ENCODE assay signal across 28 cellular contexts in the genomic region with DNA sequence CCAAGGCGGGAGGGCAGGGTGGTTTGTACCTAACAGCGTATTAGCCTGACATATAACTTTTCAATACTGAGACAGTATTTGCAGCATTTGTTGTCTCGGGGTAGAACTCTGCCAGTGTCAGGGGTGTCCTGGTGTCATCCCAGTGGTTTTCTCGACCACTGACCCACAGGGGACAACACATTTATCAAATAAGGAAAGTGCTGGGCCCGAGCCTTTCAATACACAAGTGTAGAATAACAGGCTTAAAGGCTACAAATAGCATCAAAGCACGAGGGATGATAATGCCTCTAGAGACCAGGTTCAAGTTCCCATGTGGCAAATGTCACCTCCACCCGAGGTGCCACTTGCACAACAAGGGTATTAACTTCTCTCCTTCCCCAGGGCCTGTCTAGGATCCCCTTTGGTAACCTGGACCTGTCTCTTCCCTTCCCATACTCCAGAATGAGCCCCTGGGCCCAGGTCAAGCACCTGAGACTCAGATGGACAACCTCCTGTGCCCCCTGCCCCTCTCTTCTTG. TPM values are rescaled to one million over a fixed set of nuclear protein-coding genes. Genes with fewer than 3 reads are reported as not detected.
A peak's percentile ranks its signal among the peaks of the same experiment; 100 is the strongest.
DNase-seq lines count a peak whose midpoint lies in the region; ATAC-seq, FAIRE-seq and TF ChIP-seq lines count a peak whose summit lies in the region.
"Had no signal": no experiment of that assay in that cellular context is flagged by ENCODE, and none has a peak within 500 bp of the region (broad histone marks: within the 10 kb centered on the region; RNA-seq: fewer than 3 reads in every experiment).

No MANE protein-coding gene starts in this region.

- ATAC-seq in A549 = no peak
- no peak for ATAC-seq in WTC11
- ATAC-seq in GM19328 (IDR thresholded peaks at IDR 0.05; ENCODE audit: unreplicated experiment) = no peak
- ATAC-seq: SK-N-SH treated with all-trans-retinoic acid at 6 μM for 48 hours; stimulated activated naive CD8-positive, alpha-beta T cell treated with anti-CD3 and anti-CD28 coated beads, Interleukin-15, amount 100 ng/mL, for 72 hours; T-helper 17 cell had no signal

- no peaks in the 10 kb centered on the region for H3K27me3 ChIP-seq in prostate gland (replicated peaks; ENCODE audit: insufficient read depth)
- no peaks in the 10 kb centered on the region for H3K27me3 ChIP-seq in brain microvascular endothelial cell (replicated peaks)
- H3K27me3 ChIP-seq: BE2C, thyroid gland had no signal

- no peak overlapping the region for H3K4me3 ChIP-seq in A549
- H3K4me3 ChIP-seq in mesodermal cell (ENCODE audit: extremely low read depth, insufficient read depth, low read length, poor library complexity, severe bottlenecking) = no peak overlapping the region
- no peak overlapping the region for H3K4me3 ChIP-seq in prostate gland
- H3K4me3 ChIP-seq in brain microvascular endothelial cell (ENCODE audit: low read depth, low read length) = no peak overlapping the region
- H3K4me3 ChIP-seq: left ventricle myocardium inferior, thyroid gland had no signal

- no peak for TF ChIP-seq RAD21 in A549 (conservative IDR thresholded peaks at IDR 0.05 in 1 of 2, IDR thresholded peaks at IDR 0.05 in 1 of 2)

- no peak for TF ChIP-seq CTCF in A549 (IDR thresholded peaks at IDR 0.05)
- TF ChIP-seq CTCF in WTC11 (IDR thresholded peaks at IDR 0.05) = no peak
- TF ChIP-seq CTCF in prostate gland (IDR thresholded peaks at IDR 0.05) = no peak
- no peak for TF ChIP-seq CTCF in brain microvascular endothelial cell (IDR thresholded peaks at IDR 0.05; ENCODE audit: low read depth, low read length, missing control alignments)

- H3K36me3 ChIP-seq in mesodermal cell (ENCODE audit: control insufficient read depth, insufficient read depth, low read length) (no peaks in the 10 kb centered on the region), prostate gland (no peaks in the 10 kb centered on the region), brain microvascular endothelial cell (replicated peaks) (no peaks in the 10 kb centered on the region)
- H3K36me3 ChIP-seq: BE2C, left ventricle myocardium inferior, thyroid gland had no signal

- H3K9me3 ChIP-seq in A549 = no peaks in the 10 kb centered on the region
- H3K9me3 ChIP-seq in mesodermal cell (ENCODE audit: control insufficient read depth, low read length) = no peaks in the 10 kb centered on the region
- H3K9me3 ChIP-seq in prostate gland = no peaks in the 10 kb centered on the region
- H3K9me3 ChIP-seq: BE2C, left ventricle myocardium inferior, thyroid gland had no signal

- in situ Hi-C loops in brain microvascular endothelial cell (cut with HindIII; ENCODE audit: low pct_ligation_motif_present, low sequenced_read_pairs) = no loop called here

- peaks cover 3% of the 10 kb centered on the region; the same call in 1 of the 2 replicates for H3K27me3 Mint-ChIP-seq in WTC11 (ENCODE audit: low read depth)
- H3K27me3 Mint-ChIP-seq: central memory CD8-positive, alpha-beta T cell; stimulated activated naive CD8-positive, alpha-beta T cell treated with anti-CD3 and anti-CD28 coated beads, Interleukin-15, amount 100 ng/mL, for 72 hours had no signal

- H3K9me3 Mint-ChIP-seq in WTC11 = no peaks in the 10 kb centered on the region
- H3K9me3 Mint-ChIP-seq: activated CD4-positive, alpha-beta memory T cell treated with anti-CD3 and anti-CD28 coated beads, Interleukin-2, amount 10 ng/mL, durations not matched to agents 7 days and 5 days; activated naive CD8-positive, alpha-beta T cell treated with anti-CD3 and anti-CD28 coated beads, Interleukin-2, amount 10 ng/mL, durations not matched to agents 7 days and 5 days; central memory CD8-positive, alpha-beta T cell; stimulated activated naive CD8-positive, alpha-beta T cell treated with anti-CD3 and anti-CD28 coated beads, Interleukin-15, amount 100 ng/mL, for 72 hours had no signal

- DNase-seq in A549 (ENCODE audit: low read depth in 1 of 2, low spot score in 1 of 2) (no peak), WTC11 (ENCODE audit: low spot score) (no peak), prostate gland (ENCODE audit: low spot score) (no peak), pons (ENCODE audit: low spot score) (no peak), C1 segment of cervical spinal cord (lab: John Stamatoyannopoulos, UW) (no peak), brain microvascular endothelial cell (no peak)
- DNase-seq: activated CD4-positive, alpha-beta memory T cell treated with anti-CD3 and anti-CD28 coated beads, Interleukin-2, amount 10 ng/mL, durations not matched to agents 7 days and 5 days; activated CD4-positive, alpha-beta T cell treated with anti-CD3 and anti-CD28 coated beads for 1 hour; activated effector memory CD4-positive, alpha-beta T cell treated with Interleukin-2 at 50 U/mL for 16 hours; activated naive CD8-positive, alpha-beta T cell treated with anti-CD3 and anti-CD28 coated beads, Interleukin-2, amount 10 ng/mL, durations not matched to agents 7 days and 5 days; BE2C; KG1; left ventricle myocardium inferior; NCI-H1436; NCI-H2081 treated with DMSO at 0.1 percent for 48 hours; NCI-H774; stimulated activated naive CD8-positive, alpha-beta T cell treated with anti-CD3 and anti-CD28 coated beads, Interleukin-15, amount 100 ng/mL, for 72 hours; T-helper 17 cell; thyroid gland had no signal

- POLR2A ChIA-PET in A549 (lab: Yijun Ruan, JAX) = no interaction called here
- POLR2A ChIA-PET in WTC11 (lab: Charles Lee) = interaction anchor here (1.1 to 1.5 kb wide), 2 partner anchors 9 to 20 kb away, joined by 4 to 5 read pairs; partner anchors contain the start of gene SLC6A6

- H3K4me3 Mint-ChIP-seq in WTC11 = no peak overlapping the region
- H3K4me3 Mint-ChIP-seq: activated CD4-positive, alpha-beta memory T cell treated with anti-CD3 and anti-CD28 coated beads, Interleukin-2, amount 10 ng/mL, durations not matched to agents 7 days and 5 days; activated naive CD8-positive, alpha-beta T cell treated with anti-CD3 and anti-CD28 coated beads, Interleukin-2, amount 10 ng/mL, durations not matched to agents 7 days and 5 days; central memory CD8-positive, alpha-beta T cell; stimulated activated naive CD8-positive, alpha-beta T cell treated with anti-CD3 and anti-CD28 coated beads, Interleukin-15, amount 100 ng/mL, for 72 hours; T-helper 17 cell had no signal

- CTCF ChIA-PET in A549 (lab: Yijun Ruan, JAX) = interaction anchor here (1.2 kb wide), 1 partner anchor 14 kb away, joined by 4 read pairs; no protein-coding TSS in a partner anchor
- CTCF ChIA-PET in WTC11 (lab: Charles Lee) = interaction anchor here (0.6 to 2.0 kb wide), 20 partner anchors 8 to 996 kb away, joined by 3 to 17 read pairs (median 4); partner anchors contain the start of gene SLC6A6

- no peak overlapping the region for H3K4me2 ChIP-seq in A549

- H3K36me3 Mint-ChIP-seq in WTC11 = no peaks in the 10 kb centered on the region
- H3K36me3 Mint-ChIP-seq: activated naive CD8-positive, alpha-beta T cell treated with anti-CD3 and anti-CD28 coated beads, Interleukin-2, amount 10 ng/mL, durations not matched to agents 7 days and 5 days had no signal

- TF ChIP-seq EP300 in A549 (IDR thresholded peaks at IDR 0.05) = no peak

- no peak for FAIRE-seq in A549 (lab: Jason Lieb, UNC)
- FAIRE-seq: astrocyte, G401.6, GM19239, HTR-8/SVneo, islet of Langerhans had no signal

- 89% methylated on average over 7 of the region's 7 CpGs for WGBS in A549 (ENCODE audit: missing lambda C conversion rate)
- 87 to 89% methylated on average over 6 to 7 of the region's 7 CpGs for WGBS in mesodermal cell (ENCODE audit: insufficient coverage in 2 of 2), 2 experiments
- WGBS in prostate gland = 89% methylated on average over 7 of the region's 7 CpGs

- peaks cover 29% of the 10 kb centered on the region for H3K4me1 Mint-ChIP-seq in WTC11

- H3K27ac ChIP-seq in A549 (peak overlapping the region; percentile 6 to 56; a peak in 2 of 6 replicates), mesodermal cell (ENCODE audit: low read depth, low read length, severe bottlenecking) (peak overlapping the region; percentile 53), prostate gland (peak overlapping the region; percentile 9 to 34), brain microvascular endothelial cell (no peak overlapping the region)
- H3K27ac ChIP-seq: left ventricle myocardium inferior, thyroid gland had no signal

- H3K27ac Mint-ChIP-seq in WTC11 = no peak overlapping the region
- H3K27ac Mint-ChIP-seq: activated CD4-positive, alpha-beta memory T cell treated with anti-CD3 and anti-CD28 coated beads, Interleukin-2, amount 10 ng/mL, durations not matched to agents 7 days and 5 days; activated naive CD8-positive, alpha-beta T cell treated with anti-CD3 and anti-CD28 coated beads, Interleukin-2, amount 10 ng/mL, durations not matched to agents 7 days and 5 days; T-helper 17 cell had no signal

- H3K4me1 ChIP-seq in A549 = peaks cover 14% of the 10 kb centered on the region
- H3K4me1 ChIP-seq in mesodermal cell (ENCODE audit: control insufficient read depth, insufficient read depth, low read length, poor library complexity, severe bottlenecking) = peaks cover 12% of the 10 kb centered on the region
- no peaks in the 10 kb centered on the region for H3K4me1 ChIP-seq in prostate gland (replicated peaks)
- H3K4me1 ChIP-seq: BE2C, left ventricle myocardium inferior had no signal

- TF ChIP-seq POLR2A in A549 (IDR thresholded peaks at IDR 0.05; ENCODE audit: low read length) (no peak), prostate gland (IDR thresholded peaks at IDR 0.05) (no peak)

- intact Hi-C loops in prostate gland (cut with DNase I) = loop anchor here (10.0 kb wide), 1 partner anchor 128 kb away; no protein-coding TSS in a partner anchor

TF ChIP-seq in A549, 52 proteins besides CTCF, POLR2A, EP300 and RAD21 (continues in another document):
- no peak for TF ChIP-seq POLR2AphosphoS2 (conservative IDR thresholded peaks at IDR 0.05; ENCODE audit: low read length)
- TF ChIP-seq SREBF2 (IDR thresholded peaks at IDR 0.05) = no peak
- no peak for TF ChIP-seq ZFP36 (IDR thresholded peaks at IDR 0.05; ENCODE audit: borderline replicate concordance, partially characterized antibody)

RNA-seq across cellular contexts. Expression of gene SLC6A6, which starts 9.5 kb away (rescaled TPM):
- polyA plus RNA-seq in A549 (2011; rRNA removed) (73.3 and 76.2 TPM in 2 replicates), A549 (2017; fragmentation: RNase III; extraction: RNeasy Plus Mini Kit Qiagen cat#74134 plus additional on column Dnase treatment) (66.2 to 73.8 TPM (median 66.5 TPM) in 3 replicates)
- 39.4 and 55.1 TPM in 2 replicates for polyA plus RNA-seq in A549 (2012; cell fraction: cytosol; rRNA removed)
- polyA plus RNA-seq in A549 (2012; cell fraction: nucleus; rRNA removed) = 144 and 151 TPM in 2 replicates
- polyA minus RNA-seq in A549 (2011; rRNA and poly(A)+ RNA removed) = 141 and 148 TPM in 2 replicates
- total RNA-seq in WTC11 (2021) (144 to 211 TPM (median 147 TPM) in 3 replicates), prostate gland (10 to 100 TPM in 1 of 2 donors, 1 to 10 TPM in 1; 6.9 to 24.5 TPM)
- 40.6 TPM for polyA plus RNA-seq in mesodermal cell (2013, experiment 1 of 2)
- 33.7 TPM for polyA plus RNA-seq in mesodermal cell (2013, experiment 2 of 2)

Comparison
In these comparisons a context has a peak if more than half of its experiments do, and no peak if none do; other contexts are left out.
1. Of the 8 proteins assayed by ChIP-seq in both WTC11 and A549: peak only in WTC11: HMGXB4; only in A549: none; in both: none; in neither: 7.